ENCODE assay signal across 8 cellular contexts in genomic region chr12:93784339-93785086, GRCh38.
DNase-seq lines count a peak whose midpoint lies in the region; ATAC-seq, FAIRE-seq and TF ChIP-seq lines count a peak whose summit lies in the region.

No MANE protein-coding gene starts in this region.

- H3K9me3 ChIP-seq in hepatocyte (ENCODE audit: low read depth) = no peaks in the 10 kb centered on the region
- no peaks in the 10 kb centered on the region for H3K9me3 ChIP-seq in small intestine (ENCODE audit: control insufficient read depth, low read depth)

- ATAC-seq in HG02571 (IDR thresholded peaks at IDR 0.05; ENCODE audit: unreplicated experiment) (no peak), GM18517 (IDR thresholded peaks at IDR 0.05; ENCODE audit: unreplicated experiment) (no peak)

- H3K4me3 ChIP-seq in hepatocyte (no peak overlapping the region), small intestine (ENCODE audit: low read depth in 1 of 2, low read length in 2 of 2) (no peak overlapping the region)

- no peak for FAIRE-seq in small intestine (lab: Jason Lieb, UNC)

- H3K4me1 ChIP-seq in hepatocyte (ENCODE audit: insufficient read depth) = peaks cover 47% of the 10 kb centered on the region
- H3K4me1 ChIP-seq in small intestine (ENCODE audit: control insufficient read depth in 2 of 2, insufficient read depth in 1 of 2, low read depth in 1 of 2, low read length in 1 of 2) = peaks cover 0 to 10% of the 10 kb centered on the region in 2 donors

- H3K9me2 ChIP-seq in hepatocyte (replicated peaks; ENCODE audit: insufficient read depth) = no peaks in the 10 kb centered on the region

- 30 to 36% (median 30%) methylated on average over 9 of the region's 9 CpGs for WGBS in adipose tissue, 3 donors
- WGBS in hepatocyte (ENCODE audit: low lambda C conversion rate, missing lambda C conversion rate) = 39% methylated on average over 9 of the region's 9 CpGs
- WGBS in small intestine, 3 donors = 39 to 43% (median 39%) methylated on average over 9 of the region's 9 CpGs

- peak; percentile 39 for DNase-seq in D341Med (ENCODE audit: low spot score)
- DNase-seq in NCI-H446 (lab: John Stamatoyannopoulos, UW) = peak; percentile 33 to 56
- DNase-seq in hepatocyte (ENCODE audit: low spot score) = peak; percentile 34
- peak; percentile 43 for DNase-seq in small intestine
- DNase-seq in HPDE6-E6E7 (ENCODE audit: extremely low spot score) = no peak

- H3K27ac ChIP-seq in adipose tissue (ENCODE audit: low read depth, low read length) (peak overlapping the region; percentile 1), hepatocyte (peak overlapping the region; percentile 69), small intestine (ENCODE audit: low read depth in 1 of 2, low read length in 1 of 2) (peak overlapping the region; percentile 32 to 62)

- no peaks in the 10 kb centered on the region for H3K79me2 ChIP-seq in hepatocyte

- no peak for TF ChIP-seq CTCF in hepatocyte (IDR thresholded peaks at IDR 0.05; ENCODE audit: poor library complexity)

- no peak overlapping the region for H2AFZ ChIP-seq in hepatocyte

- H4K20me1 ChIP-seq in hepatocyte (ENCODE audit: insufficient read depth, poor library complexity, severe bottlenecking) = no peaks in the 10 kb centered on the region

- H3K27me3 ChIP-seq in hepatocyte (no peaks in the 10 kb centered on the region), small intestine (ENCODE audit: control insufficient read depth in 2 of 2, insufficient read depth in 2 of 2, low read length in 2 of 2) (no peaks in the 10 kb centered on the region)

- H3K36me3 ChIP-seq in hepatocyte (replicated peaks; ENCODE audit: insufficient read depth, low read depth) = no peaks in the 10 kb centered on the region
- H3K36me3 ChIP-seq in small intestine (ENCODE audit: control insufficient read depth in 2 of 2, insufficient read depth in 2 of 2, low read length in 2 of 2) = no peaks in the 10 kb centered on the region

- peak overlapping the region; percentile 3 for H3K4me2 ChIP-seq in hepatocyte

Comparison
In these comparisons a context has a peak if more than half of its experiments do, and no peak if none do; other contexts are left out.
1. H3K27ac ChIP-seq: peak in every context shown above with its lines; median percentile 69 in hepatocyte; 47 in small intestine; 1 in adipose tissue.